9 cellular contexts compared by ENCODE assay signal in genomic region chr20:63071541-63072181, GRCh38.
DNase-seq lines count a peak whose midpoint lies in the region; ATAC-seq and TF ChIP-seq lines count a peak whose summit lies in the region.
"Had no signal": no experiment of that assay in that cellular context is flagged by ENCODE, and none has a peak within 500 bp of the region (broad histone marks: within the 10 kb centered on the region; RNA-seq: fewer than 3 reads in every experiment).

No MANE protein-coding gene starts in this region.

- no peak overlapping the region for H4K8ac ChIP-seq in mesenchymal stem cell (ENCODE audit: low read length)

- H3K36me3 ChIP-seq in HUES48 (ENCODE audit: control insufficient read depth, insufficient read depth, low read length) = no peaks in the 10 kb centered on the region
- no peaks in the 10 kb centered on the region for H3K36me3 ChIP-seq in mesenchymal stem cell (ENCODE audit: control insufficient read depth in 1 of 2, insufficient read depth in 2 of 2, low read depth in 1 of 2, low read length in 2 of 2)
- no peaks in the 10 kb centered on the region for H3K36me3 ChIP-seq in MM.1S (replicated peaks; ENCODE audit: insufficient read depth, low read length)

- no peak overlapping the region for H4K91ac ChIP-seq in mesenchymal stem cell (ENCODE audit: low read length)

- H3K27me3 ChIP-seq in HUES48 (ENCODE audit: control insufficient read depth, insufficient read depth, low read length) (peaks cover 33% of the 10 kb centered on the region), mesenchymal stem cell (ENCODE audit: control insufficient read depth in 1 of 2, insufficient read depth in 1 of 2, low read length in 2 of 2) (peaks cover 45 to 55% of the 10 kb centered on the region in 2 experiments), MM.1S (replicated peaks; ENCODE audit: insufficient read depth, low read length) (peaks cover 85% of the 10 kb centered on the region)

- 7% methylated on average over 30 of the region's 40 CpGs for WGBS in mesenchymal stem cell

- H2AFZ ChIP-seq in mesenchymal stem cell (ENCODE audit: low read depth, low read length) = no peak overlapping the region
- H2AFZ ChIP-seq in MM.1S (ENCODE audit: low read length) = no peak overlapping the region

- no peak overlapping the region for H2BK120ac ChIP-seq in mesenchymal stem cell (ENCODE audit: low read depth, low read length)

- no peak overlapping the region for H3K14ac ChIP-seq in mesenchymal stem cell (ENCODE audit: low read length in 2 of 2)

- H2AK5ac ChIP-seq in mesenchymal stem cell (ENCODE audit: low read length, severe bottlenecking) = no peak overlapping the region

- no peak overlapping the region for H3K9ac ChIP-seq in HUES48 (ENCODE audit: low read depth, low read length)
- H3K9ac ChIP-seq in mesenchymal stem cell (ENCODE audit: low read length) = no peak overlapping the region
- no peak overlapping the region for H3K9ac ChIP-seq in MM.1S (ENCODE audit: low read length)

- no peaks in the 10 kb centered on the region for H3K4me1 ChIP-seq in HUES48 (ENCODE audit: control insufficient read depth, insufficient read depth, low read length)
- H3K4me1 ChIP-seq in mesenchymal stem cell (ENCODE audit: control insufficient read depth, insufficient read depth, low read depth, low read length) = peaks cover 2% of the 10 kb centered on the region
- no peaks in the 10 kb centered on the region for H3K4me1 ChIP-seq in MM.1S (ENCODE audit: low read length)

- peaks cover 2 to 18% (median 10%) of the 10 kb centered on the region in 7 donors for H3K9me3 Mint-ChIP-seq in CD14-positive monocyte
- H3K9me3 Mint-ChIP-seq in activated naive CD8-positive, alpha-beta T cell (ENCODE audit: low read depth) = peaks cover 7% of the 10 kb centered on the region

- no peak overlapping the region for H3K18ac ChIP-seq in mesenchymal stem cell (ENCODE audit: low read depth in 1 of 2, low read length in 2 of 2)

- ATAC-seq in HG03135 (IDR thresholded peaks at IDR 0.05; ENCODE audit: unreplicated experiment) (no peak), HG03439 (IDR thresholded peaks at IDR 0.05; ENCODE audit: unreplicated experiment) (no peak)

- H3K4me3 ChIP-seq in HUES48 (ENCODE audit: low read depth, low read length) = peak overlapping the region; percentile 47; the same call in 1 of the 2 replicates
- no peak overlapping the region for H3K4me3 ChIP-seq in mesenchymal stem cell (ENCODE audit: insufficient read depth in 1 of 2, low read depth in 1 of 2, low read length in 2 of 2)
- H3K4me3 ChIP-seq in MM.1S (ENCODE audit: low read length) = no peak overlapping the region

- H4K20me1 ChIP-seq in MM.1S (ENCODE audit: insufficient read depth, low read length) = no peaks in the 10 kb centered on the region

- DNase-seq in CD14-positive monocyte (ENCODE audit: low spot score) = peak; percentile 38
- peak; percentile 22 for DNase-seq in mesenchymal stem cell
- no peak for DNase-seq in MM.1S
- DNase-seq in Ammon's horn (ENCODE audit: low spot score) = no peak

- H3K4me2 ChIP-seq in mesenchymal stem cell (ENCODE audit: low read length, poor library complexity, severe bottlenecking) (no peak overlapping the region), MM.1S (ENCODE audit: low read depth, low read length) (no peak overlapping the region)

- no peaks in the 10 kb centered on the region for H3K4me1 Mint-ChIP-seq in CD14-positive monocyte
- peaks cover 8% of the 10 kb centered on the region for H3K4me1 Mint-ChIP-seq in activated naive CD8-positive, alpha-beta T cell (ENCODE audit: low read depth)

- H3K79me1 ChIP-seq in mesenchymal stem cell (replicated peaks; ENCODE audit: low read length, poor library complexity, severe bottlenecking) = no peaks in the 10 kb centered on the region

- no peaks in the 10 kb centered on the region for H3K79me2 ChIP-seq in MM.1S (ENCODE audit: low read length)

- H3K36me3 Mint-ChIP-seq in CD14-positive monocyte = peaks cover 0 to 1% of the 10 kb centered on the region in 2 donors
- peaks cover 2% of the 10 kb centered on the region for H3K36me3 Mint-ChIP-seq in activated naive CD8-positive, alpha-beta T cell

- no peaks in the 10 kb centered on the region for H3F3A ChIP-seq in MM.1S (ENCODE audit: insufficient read depth, low read length)

- no peak for TF ChIP-seq CTCF in CD14-positive monocyte (IDR thresholded peaks at IDR 0.05)
- no peak for TF ChIP-seq CTCF in MM.1S (IDR thresholded peaks at IDR 0.05; ENCODE audit: low read length)

- no peak overlapping the region for H3K4ac ChIP-seq in mesenchymal stem cell (ENCODE audit: low read depth in 1 of 2, low read length in 2 of 2)

- H3K4me3 Mint-ChIP-seq in CD14-positive monocyte = peak overlapping the region in 1 of 2 donors; percentile 83
- peak overlapping the region; percentile 52 for H3K4me3 Mint-ChIP-seq in activated naive CD8-positive, alpha-beta T cell

- H2BK15ac ChIP-seq in mesenchymal stem cell (ENCODE audit: low read depth, poor library complexity, severe bottlenecking) = no peak overlapping the region

- H3K9me3 ChIP-seq in HUES48 (ENCODE audit: control insufficient read depth, insufficient read depth, low read length) = no peaks in the 10 kb centered on the region
- peaks cover 16% of the 10 kb centered on the region for H3K9me3 ChIP-seq in mesenchymal stem cell (ENCODE audit: control insufficient read depth, low read length)
- H3K9me3 ChIP-seq in MM.1S (replicated peaks; ENCODE audit: insufficient read depth, low read length) = no peaks in the 10 kb centered on the region

- no peak overlapping the region for H2BK12ac ChIP-seq in mesenchymal stem cell (ENCODE audit: low read length in 2 of 2)

- H3K27ac Mint-ChIP-seq in CD14-positive monocyte = no peak overlapping the region
- no peak overlapping the region for H3K27ac Mint-ChIP-seq in activated naive CD8-positive, alpha-beta T cell

- no peak overlapping the region for H2BK5ac ChIP-seq in mesenchymal stem cell (ENCODE audit: low read depth, low read length, poor library complexity, severe bottlenecking)

- H3K27me3 Mint-ChIP-seq in CD14-positive monocyte (ENCODE audit: low read depth in 3 of 3) = peaks cover 28 to 50% (median 29%) of the 10 kb centered on the region in 3 donors
- H3K27me3 Mint-ChIP-seq in activated naive CD8-positive, alpha-beta T cell = peaks cover 26% of the 10 kb centered on the region

- intact Hi-C loops in CD14-positive monocyte (cut with micrococcal nuclease) = no loop called here

- no peak overlapping the region for H3K23ac ChIP-seq in mesenchymal stem cell (ENCODE audit: low read length in 2 of 2)

- no peaks in the 10 kb centered on the region for H3K9me2 ChIP-seq in MM.1S (replicated peaks; ENCODE audit: insufficient read depth, low read length)

- H3K27ac ChIP-seq in HUES48 (ENCODE audit: low read depth, low read length) = no peak overlapping the region
- no peak overlapping the region for H3K27ac ChIP-seq in mesenchymal stem cell (ENCODE audit: low read length, poor library complexity, severe bottlenecking)
- no peak overlapping the region for H3K27ac ChIP-seq in MM.1S (ENCODE audit: low read length)
- H3K27ac ChIP-seq: VCaP had no signal

Comparison
In these comparisons a context has a peak if more than half of its experiments do, and no peak if none do; other contexts are left out.
1. DNase-seq: peak in CD14-positive monocyte (single experiment) and mesenchymal stem cell (single experiment); none in MM.1S (single experiment) and Ammon's horn (single experiment).